Comparison of ENCODE assay signal across 8 cellular contexts in genomic region chr1:31938184-31938975, GRCh38.
A peak's percentile ranks its signal among the peaks of the same experiment; 100 is the strongest.
DNase-seq lines count a peak whose midpoint lies in the region; ATAC-seq and TF ChIP-seq lines count a peak whose summit lies in the region.

Gene PTP4A2, minus strand, starts transcription at chr1:31938368. Its CDS starts 19,303 bp downstream, at chr1:31919065.

- peak; percentile 92 for DNase-seq in NK-92 treated with Interleukin-12 subunit alpha and Interleukin-12 subunit beta, amount 100 ng/mL, for 24 hours (lab: John Stamatoyannopoulos, UW)
- DNase-seq in NK-92 (lab: John Stamatoyannopoulos, UW; ENCODE audit: unreplicated experiment) = no peak
- DNase-seq in NCI-H187 treated with DMSO at 0.1 percent for 48 hours (lab: John Stamatoyannopoulos, UW) = peak; percentile 57
- DNase-seq in T-helper 9 cell = peak; percentile 74
- DNase-seq in astrocyte of the spinal cord (ENCODE audit: low read depth, low spot score) = peak; percentile 94
- peak; percentile 94 for DNase-seq in hippocampal formation (lab: John Stamatoyannopoulos, UW)
- peak; percentile 94 for DNase-seq in retina

- peak within 1 kb of the TSS; percentile 60 for H3K4me3 ChIP-seq in astrocyte of the spinal cord (ENCODE audit: low read depth, low read length)

- peak; percentile 34 for TF ChIP-seq CTCF in astrocyte of the spinal cord (IDR thresholded peaks at IDR 0.05; ENCODE audit: low read depth, low read length)

- in situ Hi-C loops in astrocyte of the spinal cord (cut with HindIII; ENCODE audit: low sequenced_read_pairs) = no loop called here

- peak; percentile 59 for ATAC-seq in HG02943 (IDR thresholded peaks at IDR 0.05; ENCODE audit: low read depth, unreplicated experiment)
